Comparison of ENCODE assay signal across 8 cellular contexts in genomic region chr2:121649402-121649651, GRCh38. TPM values are rescaled to one million over a fixed set of nuclear protein-coding genes. Genes with fewer than 3 reads are reported as not detected.
DNase-seq lines count a peak whose midpoint lies in the region; ATAC-seq and TF ChIP-seq lines count a peak whose summit lies in the region.

Gene CLASP1, minus strand, starts transcription at chr2:121649462. Its CDS starts 43,567 bp downstream, at chr2:121605895.

- peaks cover 42% of the 10 kb centered on the region for H3K36me3 Mint-ChIP-seq in Calu3 (ENCODE audit: insufficient read depth, unreplicated experiment)

- H3K9me3 ChIP-seq in esophagus (ENCODE audit: control insufficient read depth in 2 of 2, insufficient read depth in 1 of 2, low read depth in 1 of 2, low read length in 1 of 2): no peaks in the 10 kb centered on the region
- no peaks in the 10 kb centered on the region for H3K9me3 ChIP-seq in mucosa of stomach (ENCODE audit: control insufficient read depth, low read length)

- intact Hi-C loops in Calu3 (cut with micrococcal nuclease; ENCODE audit: unreplicated experiment): loop anchor here (2.0 kb wide), 3 partner anchors 53 to 119 kb away; partner anchors contain the start of gene RNU4ATAC

- peak within 1 kb of the TSS; percentile 96 for H3K4me3 Mint-ChIP-seq in Calu3 (ENCODE audit: low read depth, unreplicated experiment)

- peak within 1 kb of the TSS; percentile 98 for H3K27ac Mint-ChIP-seq in Calu3 (ENCODE audit: unreplicated experiment)

- H3K4me1 Mint-ChIP-seq in Calu3 (ENCODE audit: low read depth, unreplicated experiment): peaks cover 30% of the 10 kb centered on the region

- DNase-seq in Calu3: peak; percentile 93
- DNase-seq in HuH-7 (ENCODE audit: low spot score): peak; percentile 89
- DNase-seq in activated T-cell treated with anti-CD3 and anti-CD28 coated beads, Interleukin-2, amount 50 U/mL, for 48 hours: peak; percentile 92 to 94
- DNase-seq in stimulated activated CD8-positive, alpha-beta memory T cell treated with anti-CD3 and anti-CD28 coated beads, Interleukin-7, amount 100 ng/mL, for 4 hours (ENCODE audit: low read depth in 2 of 2): peak; percentile 93 to 95

- WGBS in esophagus, 2 donors: 0% methylated on average over 17 to 20 of the region's 20 CpGs

- BruUV-seq in Calu3 (replicated peaks; lab: Mats Ljungman, UMichigan): no TSS peak

- H3K27me3 ChIP-seq in esophagus (ENCODE audit: control insufficient read depth in 1 of 2, insufficient read depth in 2 of 2, low read length in 2 of 2) (no peaks in the 10 kb centered on the region), mucosa of stomach (ENCODE audit: control insufficient read depth, insufficient read depth, low read length) (no peaks in the 10 kb centered on the region)

- H3K4me3 ChIP-seq in esophagus (ENCODE audit: low read depth in 1 of 2, low read length in 2 of 2) (peak within 1 kb of the TSS; percentile 81 to 87), mucosa of stomach (ENCODE audit: low read length) (peak within 1 kb of the TSS; percentile 98)

- CTCF ChIA-PET in Calu3 (lab: Charles Lee): interaction anchor here (0.6 to 2.0 kb wide), 11 partner anchors 9 to 127 kb away, joined by 3 to 7 read pairs (median 4); partner anchors contain the start of genes NIFK and RNU4ATAC

- peak; percentile 87 for ATAC-seq in GM21515 (IDR thresholded peaks at IDR 0.05; ENCODE audit: unreplicated experiment)

- H3K36me3 ChIP-seq in esophagus (ENCODE audit: control insufficient read depth in 2 of 2, insufficient read depth in 2 of 2, low read length in 1 of 2): no peaks in the 10 kb centered on the region
- no peaks in the 10 kb centered on the region for H3K36me3 ChIP-seq in mucosa of stomach (ENCODE audit: control insufficient read depth, insufficient read depth, low read length)

- peak within 1 kb of the TSS; percentile 95 to 97 for H3K27ac ChIP-seq in esophagus (ENCODE audit: low read depth in 2 of 2, low read length in 1 of 2)

- H3K4me1 ChIP-seq in esophagus (ENCODE audit: control insufficient read depth in 2 of 2, insufficient read depth in 2 of 2, low read length in 1 of 2): no peaks in the 10 kb centered on the region
- H3K4me1 ChIP-seq in mucosa of stomach (ENCODE audit: control insufficient read depth, insufficient read depth, low read length): peaks cover 4% of the 10 kb centered on the region

- H3K27me3 Mint-ChIP-seq in Calu3 (ENCODE audit: unreplicated experiment): no peaks in the 10 kb centered on the region

- no peak for TF ChIP-seq CTCF in Calu3 (IDR thresholded peaks at IDR 0.05; ENCODE audit: unreplicated experiment)

- peak within 1 kb of the TSS; percentile 97 for H3K9ac ChIP-seq in mucosa of stomach (ENCODE audit: low read length)

- peaks cover 2% of the 10 kb centered on the region for H3K9me3 Mint-ChIP-seq in Calu3 (ENCODE audit: low read depth, unreplicated experiment)

TF ChIP-seq in PFSK-1, 5 proteins besides CTCF, POLR2A, EP300 and RAD21:
- peak; percentile 28; the same call in 1 of the 2 replicates for TF ChIP-seq TAF1 (IDR thresholded peaks at IDR 0.05; ENCODE audit: borderline replicate concordance, insufficient read depth, low read length)
- no peak for TF ChIP-seq REST (IDR thresholded peaks at IDR 0.05; ENCODE audit: insufficient read depth in 1 of 2, low read depth in 2 of 2, low read length in 2 of 2)

RNA-seq across cellular contexts. Expression of gene CLASP1, which starts in this region (rescaled TPM):
- 54.3 and 59.7 TPM in 2 replicates for total RNA-seq in Calu3 (2022)
- polyA plus RNA-seq in PFSK-1 (2012; ENCODE audit: insufficient read length, low read depth): 14.6 TPM
- polyA plus RNA-seq in esophagus: 1 to 10 TPM; 9.1 to 9.8 TPM

Comparison
In these comparisons a context has a peak if more than half of its experiments do, and no peak if none do; other contexts are left out.
1. Peak in every context shown above with its lines: DNase-seq, ATAC-seq, H3K4me3 ChIP-seq and H3K27ac ChIP-seq.